Comparison of ENCODE assay signal across 15 cellular contexts in the genomic region with DNA sequence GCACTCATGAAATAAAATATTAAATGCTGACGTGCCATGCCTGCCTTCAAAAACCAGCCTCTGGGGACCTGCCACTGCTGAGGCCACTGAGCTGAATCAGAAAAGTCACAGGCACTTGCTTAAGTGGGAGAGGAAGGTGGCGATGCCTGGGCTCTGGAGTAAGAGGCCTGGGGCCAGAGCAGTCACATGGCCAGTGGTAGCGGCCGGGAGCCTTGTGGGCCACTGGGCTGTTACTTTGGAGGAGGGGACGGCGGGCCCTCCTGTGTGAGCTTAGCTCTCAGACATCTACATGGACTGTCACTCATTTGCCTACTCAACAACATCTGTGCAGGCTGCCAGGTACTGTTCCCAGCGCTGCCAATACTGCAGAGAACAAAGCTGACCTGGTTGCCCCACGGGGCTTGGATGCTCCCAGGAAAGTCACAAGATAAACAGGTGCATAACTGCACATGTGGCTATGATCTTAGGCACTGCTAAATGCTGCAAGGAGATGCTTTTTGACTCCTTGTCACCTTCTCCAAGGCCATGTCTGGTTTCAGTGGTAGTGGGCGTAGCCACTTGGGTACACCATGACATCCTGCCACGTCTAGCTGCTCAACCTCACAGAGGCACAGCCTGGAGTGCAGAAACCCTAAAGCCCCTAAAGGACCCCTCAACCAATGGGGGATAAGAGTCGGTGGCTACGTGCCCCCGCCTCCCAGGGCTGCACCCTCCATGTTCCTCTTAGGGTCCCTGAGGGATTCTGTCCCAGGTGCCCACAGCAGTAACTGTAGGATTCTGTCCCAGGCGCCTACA. TPM values are rescaled to one million over a fixed set of nuclear protein-coding genes. Genes with fewer than 3 reads are reported as not detected.
DNase-seq lines count a peak whose midpoint lies in the region; ATAC-seq and TF ChIP-seq lines count a peak whose summit lies in the region.
"Had no signal": no experiment of that assay in that cellular context is flagged by ENCODE, and none has a peak within 500 bp of the region (broad histone marks: within the 10 kb centered on the region; RNA-seq: fewer than 3 reads in every experiment).

No MANE protein-coding gene starts in this region.

- H2BK5ac ChIP-seq in trophoblast cell (ENCODE audit: low read depth, low read length, poor library complexity), result no peak overlapping the region

- no peaks in the 10 kb centered on the region for H3K27me3 Mint-ChIP-seq in CD8-positive, alpha-beta T cell (ENCODE audit: low read depth)
- H3K27me3 Mint-ChIP-seq in activated naive CD8-positive, alpha-beta T cell treated with anti-CD3 and anti-CD28 coated beads for 36 hours, result no peaks in the 10 kb centered on the region

- H2BK12ac ChIP-seq in trophoblast cell (ENCODE audit: low read length), result no peak overlapping the region

- H3K27ac Mint-ChIP-seq in CD8-positive, alpha-beta T cell, result peak overlapping the region; percentile 85
- peak overlapping the region; percentile 81 for H3K27ac Mint-ChIP-seq in activated naive CD8-positive, alpha-beta T cell treated with anti-CD3 and anti-CD28 coated beads for 36 hours

- H3K23ac ChIP-seq in trophoblast cell (ENCODE audit: low read length), result no peak overlapping the region

- H3K36me3 Mint-ChIP-seq in CD8-positive, alpha-beta T cell, result peaks cover 48% of the 10 kb centered on the region
- peaks cover 78% of the 10 kb centered on the region for H3K36me3 Mint-ChIP-seq in activated naive CD8-positive, alpha-beta T cell treated with anti-CD3 and anti-CD28 coated beads for 36 hours

- no peak overlapping the region for H4K91ac ChIP-seq in trophoblast cell (ENCODE audit: low read depth, low read length)

- H3K18ac ChIP-seq in trophoblast cell (ENCODE audit: low read length), result no peak overlapping the region

- peak overlapping the region; percentile 49 for H3K4me3 Mint-ChIP-seq in CD8-positive, alpha-beta T cell
- H3K4me3 Mint-ChIP-seq in activated naive CD8-positive, alpha-beta T cell treated with anti-CD3 and anti-CD28 coated beads for 36 hours, result no peak overlapping the region

- peaks cover 94% of the 10 kb centered on the region for H3K4me1 ChIP-seq in CD8-positive, alpha-beta T cell (ENCODE audit: insufficient read depth, low read length)
- H3K4me1 ChIP-seq in OCI-LY3 (ENCODE audit: low read length) (peaks cover 90% of the 10 kb centered on the region), trophoblast cell (ENCODE audit: control insufficient read depth in 1 of 2, insufficient read depth in 2 of 2, low read length in 2 of 2) (peaks cover 3 to 6% of the 10 kb centered on the region in 2 experiments)

- H3K79me1 ChIP-seq in trophoblast cell (ENCODE audit: low read length), result no peaks in the 10 kb centered on the region

- intact Hi-C loops in CD8-positive, alpha-beta T cell (cut with DNase I, micrococcal nuclease), result no loop called here

- no peaks in the 10 kb centered on the region for H3K36me3 ChIP-seq in CD8-positive, alpha-beta T cell (ENCODE audit: insufficient read depth, low read length)
- H3K36me3 ChIP-seq in OCI-LY3 (replicated peaks; ENCODE audit: low read depth, low read length) (peaks cover 75% of the 10 kb centered on the region), trophoblast cell (ENCODE audit: control insufficient read depth in 1 of 2, insufficient read depth in 2 of 2, low read length in 2 of 2) (peaks cover 21% of the 10 kb centered on the region in 2 experiments)

- H3K4me3 ChIP-seq in CD8-positive, alpha-beta T cell (ENCODE audit: low read depth, low read length), result no peak overlapping the region
- no peak overlapping the region for H3K4me3 ChIP-seq in OCI-LY3 (ENCODE audit: low read length)
- H3K4me3 ChIP-seq in trophoblast cell (ENCODE audit: low read depth, low read length), result no peak overlapping the region
- H3K4me3 ChIP-seq: GM23248, SJSA1 had no signal

- H4K8ac ChIP-seq in trophoblast cell (ENCODE audit: low read depth, low read length), result no peak overlapping the region

- POLR2A ChIA-PET in CD8-positive, alpha-beta T cell (lab: Charles Lee), result interaction anchor here (1.2 to 2.9 kb wide), 6 partner anchors 9 to 87 kb away, joined by 4 to 15 read pairs (median 8); a partner anchor contains a TSS

- H3K9ac ChIP-seq in OCI-LY3 (ENCODE audit: low read length) (no peak overlapping the region), trophoblast cell (ENCODE audit: low read length) (no peak overlapping the region)
- H3K9ac ChIP-seq: GM23248 had no signal

- TF ChIP-seq CTCF in CD8-positive, alpha-beta T cell (IDR thresholded peaks at IDR 0.05), result no peak
- TF ChIP-seq CTCF in OCI-LY3 (IDR thresholded peaks at IDR 0.05; ENCODE audit: low read depth, low read length), result no peak
- TF ChIP-seq CTCF in omental fat pad (IDR thresholded peaks at IDR 0.05), result no peak

- peaks cover 93% of the 10 kb centered on the region for H3K4me1 Mint-ChIP-seq in CD8-positive, alpha-beta T cell (ENCODE audit: low read depth)
- H3K4me1 Mint-ChIP-seq in activated naive CD8-positive, alpha-beta T cell treated with anti-CD3 and anti-CD28 coated beads for 36 hours, result peaks cover 89% of the 10 kb centered on the region

- H4K20me1 ChIP-seq in OCI-LY3 (ENCODE audit: insufficient read depth, low read length), result peaks cover 45% of the 10 kb centered on the region

- H3K27ac ChIP-seq in CD8-positive, alpha-beta T cell (ENCODE audit: low read depth, low read length), result no peak overlapping the region
- H3K27ac ChIP-seq in OCI-LY3 (ENCODE audit: low read length) (peak overlapping the region; percentile 91), trophoblast cell (ENCODE audit: low read depth, low read length) (no peak overlapping the region)
- H3K27ac ChIP-seq: GM23248, SJSA1 had no signal

- no peak overlapping the region for H3K4ac ChIP-seq in trophoblast cell (ENCODE audit: low read depth, low read length)

- H2AFZ ChIP-seq in OCI-LY3 (ENCODE audit: low read depth, low read length) (no peak overlapping the region), trophoblast cell (ENCODE audit: insufficient read depth, low read length, poor library complexity) (no peak overlapping the region)
- H2AFZ ChIP-seq: GM23248 had no signal

- peaks cover 94% of the 10 kb centered on the region for H3K79me2 ChIP-seq in OCI-LY3 (ENCODE audit: low read length)
- no peaks in the 10 kb centered on the region for H3K79me2 ChIP-seq in trophoblast cell (ENCODE audit: control insufficient read depth, insufficient read depth, low read length, poor library complexity)

- H4K12ac ChIP-seq in trophoblast cell (ENCODE audit: low read depth, low read length), result no peak overlapping the region

- no peak overlapping the region for H3K14ac ChIP-seq in trophoblast cell (ENCODE audit: low read length)

- no peak overlapping the region for H2BK120ac ChIP-seq in trophoblast cell (ENCODE audit: insufficient read depth, low read length, poor library complexity)

- no CpG with 5 or more reads among the region's 14 CpGs for WGBS in trophoblast cell (ENCODE audit: extremely low coverage, insufficient coverage, insufficient read length)

- H3K4me2 ChIP-seq in OCI-LY3 (ENCODE audit: low read length) (no peak overlapping the region), trophoblast cell (ENCODE audit: low read length) (no peak overlapping the region)

- H3K9me3 ChIP-seq in CD8-positive, alpha-beta T cell (ENCODE audit: low read length), result no peaks in the 10 kb centered on the region
- H3K9me3 ChIP-seq in OCI-LY3 (ENCODE audit: insufficient read depth, low read length) (peaks cover 36% of the 10 kb centered on the region), trophoblast cell (ENCODE audit: insufficient read depth, low read depth, low read length) (peaks cover 8% of the 10 kb centered on the region)
- H3K9me3 ChIP-seq: SJSA1 had no signal

- ATAC-seq in CD8-positive, alpha-beta T cell, result peak; percentile 45
- no peak for ATAC-seq in omental fat pad (ENCODE audit: low FRiP score)

- no peaks in the 10 kb centered on the region for H3K9me3 Mint-ChIP-seq in CD8-positive, alpha-beta T cell
- H3K9me3 Mint-ChIP-seq in activated naive CD8-positive, alpha-beta T cell treated with anti-CD3 and anti-CD28 coated beads for 36 hours, result no peaks in the 10 kb centered on the region

- H2AK5ac ChIP-seq in trophoblast cell (ENCODE audit: low read length), result no peak overlapping the region

- CTCF ChIA-PET in CD8-positive, alpha-beta T cell (lab: Charles Lee), result interaction anchor here (0.8 to 2.6 kb wide), 7 partner anchors 10 to 100 kb away, joined by 3 to 9 read pairs (median 3); no protein-coding TSS in a partner anchor

- H3K27me3 ChIP-seq in CD8-positive, alpha-beta T cell (ENCODE audit: insufficient read depth, low read length), result no peaks in the 10 kb centered on the region
- H3K27me3 ChIP-seq in OCI-LY3 (ENCODE audit: low read depth, low read length), result no peaks in the 10 kb centered on the region
- H3K27me3 ChIP-seq in trophoblast cell (ENCODE audit: insufficient read depth, low read length), result no peaks in the 10 kb centered on the region
- H3K27me3 ChIP-seq: SJSA1 had no signal

- DNase-seq in CD8-positive, alpha-beta T cell, result peak in 3 of 7 experiments; percentile 43 to 66 (median 51)
- DNase-seq in activated naive CD8-positive, alpha-beta T cell treated with anti-CD3 and anti-CD28 coated beads for 36 hours, result no peak
- DNase-seq in trophoblast cell, result peak; percentile 56 to 77
- DNase-seq in omental fat pad (ENCODE audit: low spot score), result no peak
- no peak for DNase-seq in COLO668 (lab: John Stamatoyannopoulos, UW; ENCODE audit: unreplicated experiment)
- no peak for DNase-seq in NCI-H226
- DNase-seq in NCI-H2196 (lab: John Stamatoyannopoulos, UW; ENCODE audit: unreplicated experiment), result no peak
- DNase-seq: amniotic stem cell; cortex of kidney; GM23248; mesendoderm; NCI-H1417 treated with DMSO at 0.1 percent for 48 hours; stimulated activated CD4-positive, alpha-beta T cell treated with anti-CD3 and anti-CD28 coated beads, Interleukin-4, amount 100 ng/mL, for 24 hours had no signal

RNA-seq across cellular contexts. Expression of a gene that starts 11.6 kb away (rescaled TPM):
- total RNA-seq in CD8-positive, alpha-beta T cell, result 100 to 1,000 TPM; 194 to 199 TPM
- total RNA-seq in activated naive CD8-positive, alpha-beta T cell treated with anti-CD3 and anti-CD28 coated beads for 36 hours, result 100 to 1,000 TPM; 588 to 605 TPM
- polyA plus RNA-seq in trophoblast cell (2013), result 194 and 199 TPM in 2 replicates
- 10 to 100 TPM; 55.3 to 95.1 (median 78.4) TPM for total RNA-seq in omental fat pad

RNA-seq across cellular contexts. Expression of a gene that starts 42.0 kb away (rescaled TPM):
- 10 to 100 TPM; 50.8 to 56.5 TPM for total RNA-seq in CD8-positive, alpha-beta T cell
- total RNA-seq in activated naive CD8-positive, alpha-beta T cell treated with anti-CD3 and anti-CD28 coated beads for 36 hours, result 10 to 100 TPM; 32.6 to 34.8 TPM
- polyA plus RNA-seq in trophoblast cell (2013), result 17.4 and 17.6 TPM in 2 replicates
- 10 to 100 TPM; 60.0 to 72.2 (median 65.8) TPM for total RNA-seq in omental fat pad

Comparison
In these comparisons a context has a peak if more than half of its experiments do, and no peak if none do; other contexts are left out.
1. DNase-seq: peak in trophoblast cell (2 of 2); none in activated naive CD8-positive, alpha-beta T cell treated with anti-CD3 and anti-CD28 coated beads for 36 hours (single experiment), omental fat pad (single experiment), COLO668 (single experiment), NCI-H226 (single experiment) and NCI-H2196 (single experiment).